1 cellular context compared by ENCODE assay signal in genomic region chr12:93788853-93789252, GRCh38.
TF ChIP-seq lines count a peak whose summit lies in the region.

No MANE protein-coding gene starts in this region.

TF ChIP-seq in H1, 55 proteins besides CTCF, POLR2A, EP300 and RAD21 (continued from another document):
- TF ChIP-seq CREB1 (IDR thresholded peaks at IDR 0.05), result no peak
- no peak for TF ChIP-seq BACH1 (IDR thresholded peaks at IDR 0.05; ENCODE audit: low read length)
